ENCODE assay signal across 9 cellular contexts in genomic region chr7:1403844-1404404, GRCh38. TPM values are rescaled to one million over a fixed set of nuclear protein-coding genes. Genes with fewer than 3 reads are reported as not detected.
DNase-seq lines count a peak whose midpoint lies in the region.
"Had no signal": no experiment of that assay in that cellular context is flagged by ENCODE, and none has a peak within 500 bp of the region (broad histone marks: within the 10 kb centered on the region; RNA-seq: fewer than 3 reads in every experiment).

No MANE protein-coding gene starts in this region.

- H3K9me3 Mint-ChIP-seq in activated naive CD4-positive, alpha-beta T cell treated with anti-CD3 and anti-CD28 coated beads for 36 hours = no peaks in the 10 kb centered on the region

- no peaks in the 10 kb centered on the region for H3K4me1 ChIP-seq in trophoblast cell (ENCODE audit: control insufficient read depth in 1 of 2, insufficient read depth in 2 of 2, low read length in 2 of 2)

- no peaks in the 10 kb centered on the region for H3K36me3 ChIP-seq in trophoblast cell (ENCODE audit: control insufficient read depth in 1 of 2, insufficient read depth in 2 of 2, low read length in 2 of 2)

- H4K12ac ChIP-seq in trophoblast cell (ENCODE audit: low read depth, low read length) = no peak overlapping the region

- H3K4me1 Mint-ChIP-seq in activated naive CD4-positive, alpha-beta T cell treated with anti-CD3 and anti-CD28 coated beads for 36 hours (ENCODE audit: low read depth) = peaks cover 5% of the 10 kb centered on the region
- H3K4me1 Mint-ChIP-seq: immature natural killer cell had no signal

- no peak overlapping the region for H3K14ac ChIP-seq in trophoblast cell (ENCODE audit: low read length)

- no peaks in the 10 kb centered on the region for H3K79me2 ChIP-seq in trophoblast cell (ENCODE audit: control insufficient read depth, insufficient read depth, low read length, poor library complexity)

- no peak overlapping the region for H2BK5ac ChIP-seq in trophoblast cell (ENCODE audit: low read depth, low read length, poor library complexity)

- WGBS in trophoblast cell (ENCODE audit: extremely low coverage, insufficient coverage, insufficient read length) = no CpG with 5 or more reads among the region's 28 CpGs

- intact Hi-C loops in activated naive CD4-positive, alpha-beta T cell treated with anti-CD3 and anti-CD28 coated beads for 36 hours (cut with micrococcal nuclease) = no loop called here

- H3K4me3 Mint-ChIP-seq in activated naive CD4-positive, alpha-beta T cell treated with anti-CD3 and anti-CD28 coated beads for 36 hours = no peak overlapping the region

- H3K4me3 ChIP-seq in trophoblast cell (ENCODE audit: low read depth, low read length) = peak overlapping the region; percentile 6

- no peaks in the 10 kb centered on the region for H3K79me1 ChIP-seq in trophoblast cell (ENCODE audit: low read length)

- peaks cover 42% of the 10 kb centered on the region for H3K27me3 Mint-ChIP-seq in activated naive CD4-positive, alpha-beta T cell treated with anti-CD3 and anti-CD28 coated beads for 36 hours (ENCODE audit: low read depth)

- no peak overlapping the region for H3K23ac ChIP-seq in trophoblast cell (ENCODE audit: low read length)

- H4K91ac ChIP-seq in trophoblast cell (ENCODE audit: low read depth, low read length) = no peak overlapping the region

- peaks cover 16% of the 10 kb centered on the region for H3K9me3 ChIP-seq in trophoblast cell (ENCODE audit: insufficient read depth, low read depth, low read length)

- H3K27ac Mint-ChIP-seq in activated naive CD4-positive, alpha-beta T cell treated with anti-CD3 and anti-CD28 coated beads for 36 hours = no peak overlapping the region
- H3K27ac Mint-ChIP-seq: immature natural killer cell had no signal

- no peak overlapping the region for H2BK120ac ChIP-seq in trophoblast cell (ENCODE audit: insufficient read depth, low read length, poor library complexity)

- H3K36me3 Mint-ChIP-seq in activated naive CD4-positive, alpha-beta T cell treated with anti-CD3 and anti-CD28 coated beads for 36 hours (ENCODE audit: low read depth) = no peaks in the 10 kb centered on the region

- CTCF ChIA-PET in activated naive CD4-positive, alpha-beta T cell treated with anti-CD3 and anti-CD28 coated beads for 36 hours (lab: Charles Lee) = interaction anchor here (0.6 to 1.4 kb wide), 3 partner anchors 9 to 562 kb away, joined by 3 to 4 read pairs (median 3); no protein-coding TSS in a partner anchor

- no peak overlapping the region for H4K8ac ChIP-seq in trophoblast cell (ENCODE audit: low read depth, low read length)

- no peak overlapping the region for H2BK12ac ChIP-seq in trophoblast cell (ENCODE audit: low read length)

- no peak overlapping the region for H3K27ac ChIP-seq in trophoblast cell (ENCODE audit: low read depth, low read length)

- no peak overlapping the region for H3K9ac ChIP-seq in trophoblast cell (ENCODE audit: low read length)

- DNase-seq in DMS53 (lab: John Stamatoyannopoulos, UW) (peak; percentile 43), DMS53 treated with DMSO at 0.1 percent for 48 hours (lab: John Stamatoyannopoulos, UW; ENCODE audit: unreplicated experiment) (no peak), NCI-H2107 treated with DMSO at 0.1 percent for 48 hours (lab: John Stamatoyannopoulos, UW; ENCODE audit: unreplicated experiment) (peak; percentile 65), dermis microvascular lymphatic vessel endothelial cell (ENCODE audit: low read depth in 2 of 2) (peak; percentile 22 to 55), trophoblast cell (no peak), NCI-H128 (lab: John Stamatoyannopoulos, UW; ENCODE audit: unreplicated experiment) (no peak)
- DNase-seq in stimulated activated CD8-positive, alpha-beta memory T cell treated with anti-CD3 and anti-CD28 coated beads, Interleukin-4, amount 100 ng/mL, for 48 hours = no peak
- DNase-seq in activated naive CD4-positive, alpha-beta T cell treated with anti-CD3 and anti-CD28 coated beads for 36 hours = no peak
- DNase-seq: immature natural killer cell had no signal

- H2AFZ ChIP-seq in trophoblast cell (ENCODE audit: insufficient read depth, low read length, poor library complexity) = no peak overlapping the region

- peaks cover 20% of the 10 kb centered on the region for H3K27me3 ChIP-seq in trophoblast cell (ENCODE audit: insufficient read depth, low read length)

- H3K4ac ChIP-seq in trophoblast cell (ENCODE audit: low read depth, low read length) = no peak overlapping the region

- no peak overlapping the region for H3K18ac ChIP-seq in trophoblast cell (ENCODE audit: low read length)

- H3K4me2 ChIP-seq in trophoblast cell (ENCODE audit: low read length) = no peak overlapping the region

- no peak overlapping the region for H2AK5ac ChIP-seq in trophoblast cell (ENCODE audit: low read length)

RNA-seq across cellular contexts. Expression of gene MICALL2, which starts 55.3 kb away (rescaled TPM):
- 8.7 and 12.5 TPM in 2 replicates for total RNA-seq in dermis microvascular lymphatic vessel endothelial cell
- 150 and 168 TPM in 2 replicates for polyA plus RNA-seq in trophoblast cell (2013)
- total RNA-seq in activated naive CD4-positive, alpha-beta T cell treated with anti-CD3 and anti-CD28 coated beads for 36 hours = 1 to 10 TPM; 3.7 to 4.2 TPM

Comparison
In these comparisons a context has a peak if more than half of its experiments do, and no peak if none do; other contexts are left out.
1. DNase-seq: peak in DMS53 (single experiment), NCI-H2107 treated with DMSO at 0.1 percent for 48 hours (single experiment) and dermis microvascular lymphatic vessel endothelial cell (2 of 2); none in DMS53 treated with DMSO at 0.1 percent for 48 hours (single experiment), trophoblast cell (0 of 2), stimulated activated CD8-positive, alpha-beta memory T cell treated with anti-CD3 and anti-CD28 coated beads, Interleukin-4, amount 100 ng/mL, for 48 hours (single experiment), NCI-H128 (single experiment) and activated naive CD4-positive, alpha-beta T cell treated with anti-CD3 and anti-CD28 coated beads for 36 hours (single experiment).